ENCODE assay signal across 8 cellular contexts in the genomic region with DNA sequence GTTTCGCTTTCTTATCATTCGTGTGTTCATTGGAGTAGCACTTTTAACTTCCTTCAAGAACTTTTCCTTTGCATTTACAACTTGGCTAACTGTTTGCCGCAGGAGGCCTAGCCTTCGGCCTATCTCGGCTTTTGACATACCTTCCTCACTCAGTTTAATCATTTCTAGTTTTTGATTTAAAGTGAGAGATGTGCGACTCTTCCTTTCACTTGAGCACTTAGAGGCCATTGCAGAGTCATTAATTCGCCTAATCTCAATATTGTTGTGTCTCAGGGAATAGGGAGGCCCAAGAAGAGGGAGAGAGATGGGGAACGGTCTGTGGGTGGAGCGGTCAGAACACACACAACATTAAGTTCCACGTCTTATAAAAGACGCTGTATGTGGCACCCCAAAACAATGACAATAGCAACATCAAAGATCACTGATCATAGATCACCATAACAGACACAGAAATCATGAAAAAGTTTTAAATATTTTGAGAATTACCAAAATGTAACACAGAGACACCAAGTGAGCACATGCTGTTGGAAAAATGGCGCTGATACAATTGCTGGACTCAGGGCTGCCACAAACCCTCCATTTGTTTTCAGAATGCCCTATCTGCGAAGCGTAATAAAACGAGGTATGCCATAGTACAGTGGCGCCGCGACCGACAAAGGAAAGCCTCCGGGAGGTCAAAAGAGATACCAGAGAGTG. TPM values are rescaled to one million over a fixed set of nuclear protein-coding genes. Genes with fewer than 3 reads are reported as not detected.
A peak's percentile ranks its signal among the peaks of the same experiment; 100 is the strongest.
DNase-seq lines count a peak whose midpoint lies in the region; ATAC-seq, FAIRE-seq and TF ChIP-seq lines count a peak whose summit lies in the region.

No MANE protein-coding gene starts in this region.

- H4K8ac ChIP-seq in H1 (ENCODE audit: extremely low read depth, insufficient read depth, low read length) = peak overlapping the region; percentile 97; the same call in 1 of the 2 replicates

- H3K9ac ChIP-seq in OCI-LY1 (ENCODE audit: low read length) (peak overlapping the region; percentile 98), H1 (replicated peaks in 1 of 4; ENCODE audit: extremely low read depth in 1 of 4, low read depth in 3 of 4, low read length in 3 of 4) (peak overlapping the region; percentile 72 to 93 (median 85))

- no peak overlapping the region for H3K56ac ChIP-seq in H1 (replicated peaks; ENCODE audit: insufficient read length, low read depth, low read length)

- no peak overlapping the region for H2BK15ac ChIP-seq in H1 (ENCODE audit: low read length)

- peak overlapping the region; percentile 46 for H4K5ac ChIP-seq in H1 (ENCODE audit: insufficient read length, low read depth, low read length)

- peak overlapping the region; percentile 90 for H3K18ac ChIP-seq in H1 (ENCODE audit: extremely low read depth, low read length)

- peak overlapping the region; percentile 92 for H2BK5ac ChIP-seq in H1 (ENCODE audit: low read depth, low read length)

- H3K9me3 ChIP-seq in OCI-LY1 (ENCODE audit: low read length) (no peaks in the 10 kb centered on the region), H1 (ENCODE audit: insufficient read depth in 2 of 2, low read depth in 1 of 2, low read length in 1 of 2) (no peaks in the 10 kb centered on the region), osteoblast (ENCODE audit: low read depth, low read length) (no peaks in the 10 kb centered on the region)

- no peak overlapping the region for H3K4ac ChIP-seq in H1 (replicated peaks; ENCODE audit: insufficient read length, low read depth, low read length)

- H2BK20ac ChIP-seq in H1 (ENCODE audit: low read length) = no peak overlapping the region

- peaks cover 12% of the 10 kb centered on the region; the same call in 1 of the 2 replicates for H3K23me2 ChIP-seq in H1 (ENCODE audit: low read depth, low read length)

- H2AK5ac ChIP-seq in H1 (ENCODE audit: low read depth, low read length) = peak overlapping the region; percentile 25; the same call in 1 of the 2 replicates

- H3F3A ChIP-seq in OCI-LY1 (ENCODE audit: insufficient read depth, low read length) = no peaks in the 10 kb centered on the region

- H3K4me3 ChIP-seq in GM12864 (ENCODE audit: low read depth, low read length) (peak overlapping the region; percentile 91), OCI-LY1 (ENCODE audit: low read depth, low read length, poor library complexity, severe bottlenecking) (peak overlapping the region; percentile 100), H1 (ENCODE audit: extremely low read depth in 1 of 4, insufficient read depth in 2 of 4, low read depth in 3 of 4, low read length in 4 of 4) (peak overlapping the region; percentile 81 to 94 (median 90)), osteoblast (ENCODE audit: insufficient read depth, low read length) (peak overlapping the region; percentile 86)

- no peak overlapping the region for H4K91ac ChIP-seq in H1 (replicated peaks; ENCODE audit: insufficient read length, low read length)

- peak overlapping the region; percentile 64; the same call in 1 of the 2 replicates for H2BK12ac ChIP-seq in H1 (ENCODE audit: low read depth, low read length)

- no peak overlapping the region for H3K14ac ChIP-seq in H1 (ENCODE audit: insufficient read length)

- H3K23ac ChIP-seq in H1 (ENCODE audit: insufficient read length) = no peak overlapping the region

- FAIRE-seq in H1 (lab: Jason Lieb, UNC) = no peak
- no peak for FAIRE-seq in HTR-8/SVneo (lab: Jason Lieb, UNC)

- H2BK120ac ChIP-seq in H1 (replicated peaks; ENCODE audit: low read depth, low read length) = no peak overlapping the region

- CTCF ChIA-PET in H1 (lab: Charles Lee; ENCODE audit: partially characterized antibody) = interaction anchor here (0.9 to 1.5 kb wide), 2 partner anchors 11 to 12 kb away, joined by 4 to 5 read pairs; partner anchors contain the start of gene CHRNG

- DNase-seq in GM12864 (ENCODE audit: low read depth) = no peak
- no peak for DNase-seq in H1 (ENCODE audit: low read depth in 1 of 2, low spot score in 2 of 2)
- no peak for DNase-seq in osteoblast (ENCODE audit: insufficient read length, low spot score, missing footprints)
- no peak for DNase-seq in HTR-8/SVneo (ENCODE audit: insufficient read length, low spot score)
- DNase-seq in stimulated activated CD4-positive, alpha-beta T cell treated with anti-CD3 and anti-CD28 coated beads, Interleukin-12 subunit alpha, Interleukin-12 subunit beta, amount 100 ng/mL, for 4 hours = no peak

- ATAC-seq in HG02840 (IDR thresholded peaks at IDR 0.05; ENCODE audit: low FRiP score, unreplicated experiment) = no peak
- ATAC-seq in GM21367 (IDR thresholded peaks at IDR 0.05; ENCODE audit: unreplicated experiment) = no peak

- H3K4me1 ChIP-seq in OCI-LY1 (ENCODE audit: insufficient read depth, low read length, severe bottlenecking) (peaks cover 19% of the 10 kb centered on the region), H1 (replicated peaks in 1 of 4; ENCODE audit: control insufficient read depth in 3 of 4, insufficient read depth in 4 of 4, low read length in 3 of 4) (peaks cover 0 to 6% (median 5%) of the 10 kb centered on the region in 4 experiments; a peak in 6 of 7 replicates), osteoblast (ENCODE audit: insufficient read depth, low read length) (peaks cover 13% of the 10 kb centered on the region)

- POLR2A ChIA-PET in H1 (lab: Charles Lee; ENCODE audit: partially characterized antibody) = interaction anchor here (1.0 to 2.8 kb wide), 10 partner anchors 9 to 42 kb away, joined by 3 to 24 read pairs (median 4); partner anchors contain the start of genes CHRNG and PRSS56

- peak overlapping the region; percentile 78; the same call in 1 of the 2 replicates for H2AFZ ChIP-seq in OCI-LY1 (ENCODE audit: low read length)
- peak overlapping the region; percentile 62; the same call in 1 of the 2 replicates for H2AFZ ChIP-seq in H1 (ENCODE audit: low read length)
- H2AFZ ChIP-seq in osteoblast (ENCODE audit: low read length) = peak overlapping the region; percentile 92

- WGBS in H1 (ENCODE audit: extremely low coverage in 1 of 2, insufficient coverage in 1 of 2, insufficient read length in 1 of 2, insufficient replicate concordance in 2 of 2, low coverage in 1 of 2, low lambda C conversion rate in 2 of 2, missing lambda C conversion rate in 1 of 2), 2 experiments = 33% methylated on average over 20 of the region's 20 CpGs; no CpG with 5 or more reads in 1 of the 2 experiments

- no peaks in the 10 kb centered on the region for H4K20me1 ChIP-seq in OCI-LY1 (ENCODE audit: insufficient read depth, low read length)
- peaks cover 5 to 11% of the 10 kb centered on the region in 2 experiments for H4K20me1 ChIP-seq in H1 (replicated peaks in 1 of 2; ENCODE audit: control insufficient read depth in 1 of 2, insufficient read depth in 2 of 2, low read length in 2 of 2)
- peaks cover 29% of the 10 kb centered on the region for H4K20me1 ChIP-seq in osteoblast (ENCODE audit: insufficient read depth, low read length)

- peak overlapping the region; percentile 91 for H3K4me2 ChIP-seq in OCI-LY1 (ENCODE audit: low read length)
- H3K4me2 ChIP-seq in H1 (ENCODE audit: insufficient read depth in 1 of 2, low read depth in 2 of 2, low read length in 2 of 2) = peak overlapping the region; percentile 89
- peak overlapping the region; percentile 96 for H3K4me2 ChIP-seq in osteoblast (ENCODE audit: insufficient read depth, low read length)

- H3K79me2 ChIP-seq in OCI-LY1 (ENCODE audit: insufficient read depth, low read length) = peaks cover 20% of the 10 kb centered on the region; the same call in 1 of the 2 replicates
- peaks cover 16 to 63% of the 10 kb centered on the region in 2 experiments for H3K79me2 ChIP-seq in H1 (ENCODE audit: control insufficient read depth in 1 of 2, insufficient read depth in 2 of 2, low read length in 2 of 2)
- peaks cover 60% of the 10 kb centered on the region for H3K79me2 ChIP-seq in osteoblast (ENCODE audit: insufficient read depth, low read length)

- no peak for TF ChIP-seq RAD21 in H1 (IDR thresholded peaks at IDR 0.05 in 1 of 2, conservative IDR thresholded peaks at IDR 0.05 in 1 of 2; ENCODE audit: low read depth in 2 of 2, low read length in 2 of 2)

- H3K27ac ChIP-seq in OCI-LY1 (ENCODE audit: low read depth, low read length, poor library complexity, severe bottlenecking) (peak overlapping the region; percentile 80), H1 (ENCODE audit: low read depth, low read length) (peak overlapping the region; percentile 88), osteoblast (ENCODE audit: low read depth, low read length) (peak overlapping the region; percentile 95)

- H3K27me3 ChIP-seq in OCI-LY1 (ENCODE audit: insufficient read depth, low read length) (no peaks in the 10 kb centered on the region), H1 (replicated peaks in 1 of 4; ENCODE audit: control insufficient read depth in 3 of 4, extremely low read depth in 1 of 4, insufficient read depth in 3 of 4, low read length in 3 of 4) (no peaks in the 10 kb centered on the region), osteoblast (ENCODE audit: insufficient read depth, low read length) (no peaks in the 10 kb centered on the region)

- H3K36me3 ChIP-seq in OCI-LY1 (ENCODE audit: insufficient read depth, low read length) (peaks cover 45% of the 10 kb centered on the region), H1 (ENCODE audit: control insufficient read depth in 2 of 4, insufficient read depth in 4 of 4, low read length in 3 of 4) (peaks cover 0 to 9% (median under 1%) of the 10 kb centered on the region in 4 experiments; a peak in 3 of 8 replicates), osteoblast (ENCODE audit: insufficient read depth, low read length) (peaks cover 16% of the 10 kb centered on the region)

- no peak for TF ChIP-seq POLR2A in H1 (IDR thresholded peaks at IDR 0.05; ENCODE audit: control extremely low read depth in 1 of 2, low read depth in 2 of 2, low read length in 2 of 2)

- no peaks in the 10 kb centered on the region for H3K9me2 ChIP-seq in OCI-LY1 (ENCODE audit: low read depth, low read length)

- TF ChIP-seq CTCF in GM12864 (IDR thresholded peaks at IDR 0.05; ENCODE audit: low read depth, low read length, missing control alignments) = no peak
- no peak for TF ChIP-seq CTCF in OCI-LY1 (IDR thresholded peaks at IDR 0.05; ENCODE audit: low read length)
- no peak for TF ChIP-seq CTCF in H1 (IDR thresholded peaks at IDR 0.05; ENCODE audit: control extremely low read depth in 1 of 3, insufficient read depth in 1 of 3, low read depth in 1 of 3, low read length in 3 of 3)
- TF ChIP-seq CTCF in osteoblast (IDR thresholded peaks at IDR 0.05; ENCODE audit: extremely low read depth, low read depth, low read length) = no peak

- peaks cover 19% of the 10 kb centered on the region for H3K79me1 ChIP-seq in H1 (ENCODE audit: low read depth, low read length)

- TF ChIP-seq EP300 in H1 (IDR thresholded peaks at IDR 0.05; ENCODE audit: borderline replicate concordance in 1 of 2, low read depth in 2 of 2, low read length in 2 of 2) = no peak

RNA-seq across cellular contexts. Expression of gene TIGD1, which starts 0.6 kb away (rescaled TPM):
- 7.9 and 8.3 TPM in 2 replicates for total RNA-seq in H1 (2021; fragmentation: NEBNext Ultra II Directional; extraction: Animal tissue kit (Norgen Biotek cat#: 25700))
- polyA plus RNA-seq in H1 (2011; rRNA removed) = 4.2 and 4.7 TPM in 2 replicates
- 6.3 TPM for polyA plus RNA-seq in H1 (2011; cell fraction: cytosol; rRNA removed)
- polyA plus RNA-seq in H1 (2011; cell fraction: nucleus; rRNA removed) = 7.5 TPM
- 4.8 to 7.0 TPM (median 5.5 TPM) in 4 replicates for polyA plus RNA-seq in H1 (2012, experiment 1 of 2)
- polyA plus RNA-seq in H1 (2012, experiment 2 of 2) = 1.2 TPM
- polyA plus RNA-seq in H1 (2013, experiment 1 of 2) = 8.7 TPM
- 7.2 TPM for polyA plus RNA-seq in H1 (2013, experiment 2 of 2)
- 5.9 and 6.4 TPM in 2 replicates for polyA minus RNA-seq in H1 (2011; rRNA and poly(A)+ RNA removed)
- polyA minus RNA-seq in H1 (2011; cell fraction: cytosol; rRNA and poly(A)+ RNA removed) = 4.4 TPM
- polyA minus RNA-seq in H1 (2011; cell fraction: nucleus; rRNA and poly(A)+ RNA removed) = 25.9 TPM
- total RNA-seq in osteoblast = 5.8 and 6.8 TPM in 2 replicates

RNA-seq across cellular contexts. Expression of gene EIF4E2, which starts 0.7 kb away (rescaled TPM):
- total RNA-seq in H1 (2021; fragmentation: NEBNext Ultra II Directional; extraction: Animal tissue kit (Norgen Biotek cat#: 25700)) = 114 and 116 TPM in 2 replicates
- polyA plus RNA-seq in H1 (2011; rRNA removed) = 38.0 and 39.4 TPM in 2 replicates
- polyA plus RNA-seq in H1 (2011; cell fraction: cytosol; rRNA removed) = 53.4 TPM
- 49.3 TPM for polyA plus RNA-seq in H1 (2011; cell fraction: nucleus; rRNA removed)
- 113 to 126 TPM (median 115 TPM) in 4 replicates for polyA plus RNA-seq in H1 (2012, experiment 1 of 2)
- polyA plus RNA-seq in H1 (2012, experiment 2 of 2) = 73.3 TPM
- polyA plus RNA-seq in H1 (2013, experiment 1 of 2) = 56.9 TPM
- polyA plus RNA-seq in H1 (2013, experiment 2 of 2) = 59.0 TPM
- 40.4 and 45.9 TPM in 2 replicates for polyA minus RNA-seq in H1 (2011; rRNA and poly(A)+ RNA removed)
- 27.6 TPM for polyA minus RNA-seq in H1 (2011; cell fraction: cytosol; rRNA and poly(A)+ RNA removed)
- polyA minus RNA-seq in H1 (2011; cell fraction: nucleus; rRNA and poly(A)+ RNA removed) = 36.0 TPM
- 70.6 and 83.7 TPM in 2 replicates for total RNA-seq in osteoblast

RNA-seq across cellular contexts. Expression of gene CHRNG, which starts 10.3 kb away (rescaled TPM):
- total RNA-seq in H1 (2021; fragmentation: NEBNext Ultra II Directional; extraction: Animal tissue kit (Norgen Biotek cat#: 25700)) = not detected in 2 replicates
- polyA plus RNA-seq in H1 (2011; rRNA removed) = 0.05 TPM in 2 replicates
- 0.08 TPM for polyA plus RNA-seq in H1 (2011; cell fraction: cytosol; rRNA removed)
- polyA plus RNA-seq in H1 (2011; cell fraction: nucleus; rRNA removed) = 0.14 TPM
- 0.09 to 0.12 TPM in 2 of 4 replicates, not detected in the others for polyA plus RNA-seq in H1 (2012, experiment 1 of 2)
- polyA plus RNA-seq in H1 (2012, experiment 2 of 2) = not detected
- 0.02 TPM for polyA plus RNA-seq in H1 (2013, experiment 1 of 2)
- not detected for polyA plus RNA-seq in H1 (2013, experiment 2 of 2)
- polyA minus RNA-seq in H1 (2011; rRNA and poly(A)+ RNA removed) = not detected in 2 replicates
- polyA minus RNA-seq in H1 (2011; cell fraction: cytosol; rRNA and poly(A)+ RNA removed) = not detected
- not detected for polyA minus RNA-seq in H1 (2011; cell fraction: nucleus; rRNA and poly(A)+ RNA removed)
- total RNA-seq in osteoblast = not detected in 2 replicates

RNA-seq across cellular contexts. Expression of gene CHRND, which starts 23.8 kb away (rescaled TPM):
- total RNA-seq in H1 (2021; fragmentation: NEBNext Ultra II Directional; extraction: Animal tissue kit (Norgen Biotek cat#: 25700)) = not detected in 2 replicates
- 0.11 and 0.24 TPM in 2 replicates for polyA plus RNA-seq in H1 (2011; rRNA removed)
- polyA plus RNA-seq in H1 (2011; cell fraction: cytosol; rRNA removed) = 0.21 TPM
- 0.40 TPM for polyA plus RNA-seq in H1 (2011; cell fraction: nucleus; rRNA removed)
- 0.09 to 0.27 TPM (median 0.13 TPM) in 3 of 4 replicates, not detected in the other for polyA plus RNA-seq in H1 (2012, experiment 1 of 2)
- 0.35 TPM for polyA plus RNA-seq in H1 (2012, experiment 2 of 2)
- polyA plus RNA-seq in H1 (2013, experiment 1 of 2) = 0.12 TPM
- polyA plus RNA-seq in H1 (2013, experiment 2 of 2) = 0.11 TPM
- polyA minus RNA-seq in H1 (2011; rRNA and poly(A)+ RNA removed) = 0.06 TPM in 1 of 2 replicates, not detected in the other
- not detected for polyA minus RNA-seq in H1 (2011; cell fraction: cytosol; rRNA and poly(A)+ RNA removed)
- polyA minus RNA-seq in H1 (2011; cell fraction: nucleus; rRNA and poly(A)+ RNA removed) = not detected
- total RNA-seq in osteoblast = not detected in 2 replicates

RNA-seq across cellular contexts. Expression of gene PRSS56, which starts 29.6 kb away (rescaled TPM):
- total RNA-seq in H1 (2021; fragmentation: NEBNext Ultra II Directional; extraction: Animal tissue kit (Norgen Biotek cat#: 25700)) = not detected in 2 replicates
- 0.03 and 0.11 TPM in 2 replicates for polyA plus RNA-seq in H1 (2011; rRNA removed)
- 0.09 TPM for polyA plus RNA-seq in H1 (2011; cell fraction: cytosol; rRNA removed)
- 0.14 TPM for polyA plus RNA-seq in H1 (2011; cell fraction: nucleus; rRNA removed)
- polyA plus RNA-seq in H1 (2012, experiment 1 of 2) = 0.17 TPM in 1 of 4 replicates, not detected in the others
- polyA plus RNA-seq in H1 (2012, experiment 2 of 2) = not detected
- polyA plus RNA-seq in H1 (2013, experiment 1 of 2) = not detected
- not detected for polyA plus RNA-seq in H1 (2013, experiment 2 of 2)
- polyA minus RNA-seq in H1 (2011; rRNA and poly(A)+ RNA removed) = not detected in 2 replicates
- polyA minus RNA-seq in H1 (2011; cell fraction: cytosol; rRNA and poly(A)+ RNA removed) = not detected
- polyA minus RNA-seq in H1 (2011; cell fraction: nucleus; rRNA and poly(A)+ RNA removed) = not detected
- not detected in 2 replicates for total RNA-seq in osteoblast
